Comparison of ENCODE assay signal across 8 cellular contexts in the genomic region with DNA sequence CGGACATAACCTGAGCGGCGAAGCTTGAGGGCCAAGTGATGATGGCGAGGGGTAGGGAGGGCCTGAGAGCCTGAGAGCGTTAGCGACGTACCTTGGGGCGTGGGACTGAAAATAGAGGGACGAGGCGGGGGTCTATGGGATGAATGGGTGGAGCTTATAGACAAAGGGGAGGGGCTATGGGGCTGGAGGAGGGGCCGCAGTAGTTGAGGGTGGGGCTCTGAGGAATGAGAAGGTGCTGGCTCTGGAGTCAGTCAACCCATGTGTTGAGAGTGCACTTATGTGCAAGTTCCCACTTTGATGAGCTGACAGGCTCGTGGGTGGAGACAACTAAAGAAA. TPM values are rescaled to one million over a fixed set of nuclear protein-coding genes. Genes with fewer than 3 reads are reported as not detected.
DNase-seq lines count a peak whose midpoint lies in the region; TF ChIP-seq lines count a peak whose summit lies in the region.

No MANE protein-coding gene starts in this region.

- no peak overlapping the region for H2BK15ac ChIP-seq in H9 (ENCODE audit: low read depth, low read length)

- no peak overlapping the region for H3K9ac ChIP-seq in H9 (ENCODE audit: extremely low read depth, insufficient read length, low read length)

- H3K27ac ChIP-seq in H9 (ENCODE audit: insufficient read length, low read depth, low read length) (no peak overlapping the region), transverse colon (peak overlapping the region; percentile 87 to 92 (median 90))

- peak overlapping the region; percentile 63 for H3K4me2 ChIP-seq in H9 (ENCODE audit: insufficient read depth, insufficient read length, low read length)

- H2AK5ac ChIP-seq in H9 (ENCODE audit: insufficient read length, low read length), result no peak overlapping the region

- no peaks in the 10 kb centered on the region for H3K79me1 ChIP-seq in H9 (ENCODE audit: insufficient read depth, low read depth, low read length, poor library complexity, severe bottlenecking)

- peaks cover 4 to 28% (median 7%) of the 10 kb centered on the region in 3 experiments for H3K36me3 Mint-ChIP-seq in H9 (ENCODE audit: insufficient read depth in 1 of 3, low read depth in 3 of 3)
- peaks cover 32% of the 10 kb centered on the region for H3K36me3 Mint-ChIP-seq in activated T-cell treated with anti-CD3 and anti-CD28 coated beads, Interleukin-2, amount 50 U/mL, for 24 hours (ENCODE audit: low read depth)

- TF ChIP-seq POLR2A in transverse colon (IDR thresholded peaks at IDR 0.05), result no peak

- peak overlapping the region; percentile 87 to 91 for H3K4me3 Mint-ChIP-seq in H9
- peak overlapping the region; percentile 83 for H3K4me3 Mint-ChIP-seq in activated T-cell treated with anti-CD3 and anti-CD28 coated beads, Interleukin-2, amount 50 U/mL, for 24 hours

- no peak overlapping the region for H3K4ac ChIP-seq in H9 (ENCODE audit: low read depth, low read length)

- peaks cover 5 to 6% of the 10 kb centered on the region in 2 experiments for H3K4me1 Mint-ChIP-seq in H9
- H3K4me1 Mint-ChIP-seq in activated T-cell treated with anti-CD3 and anti-CD28 coated beads, Interleukin-2, amount 50 U/mL, for 24 hours (ENCODE audit: low read depth), result peaks cover 19% of the 10 kb centered on the region

- H3K4me1 ChIP-seq in H9 (ENCODE audit: insufficient read depth, low read length), result no peaks in the 10 kb centered on the region
- H3K4me1 ChIP-seq in neuron (ENCODE audit: insufficient read depth, low read length), result peaks cover 2% of the 10 kb centered on the region
- peaks cover 0 to 10% (median 4%) of the 10 kb centered on the region in 4 donors for H3K4me1 ChIP-seq in transverse colon

- H3K9me3 Mint-ChIP-seq in H9, result peaks cover 60 to 79% of the 10 kb centered on the region in 2 experiments
- no peaks in the 10 kb centered on the region for H3K9me3 Mint-ChIP-seq in activated T-cell treated with anti-CD3 and anti-CD28 coated beads, Interleukin-2, amount 50 U/mL, for 24 hours

- no peak overlapping the region for H3K23ac ChIP-seq in H9 (ENCODE audit: insufficient read length, low read depth, low read length)

- no peak for TF ChIP-seq EP300 in transverse colon (IDR thresholded peaks at IDR 0.05; ENCODE audit: low read depth)

- no CpG with 5 or more reads among the region's 12 CpGs for WGBS in H9 (ENCODE audit: extremely low coverage, insufficient read length, low lambda C conversion rate)
- WGBS in transverse colon (ENCODE audit: low coverage in 1 of 2), 2 donors, result 0 to 34% methylated on average over 1 to 12 of the region's 12 CpGs

- H2BK5ac ChIP-seq in H9 (ENCODE audit: insufficient read length, low read length), result no peak overlapping the region

- H2BK20ac ChIP-seq in H9 (ENCODE audit: low read depth, low read length, poor library complexity, severe bottlenecking), result no peak overlapping the region

- H2BK12ac ChIP-seq in H9 (ENCODE audit: insufficient read length, low read depth, low read length), result no peak overlapping the region

- H3K36me3 ChIP-seq in neuron (ENCODE audit: insufficient read depth, low read length), result peaks cover 2% of the 10 kb centered on the region
- H3K36me3 ChIP-seq in transverse colon, result no peaks in the 10 kb centered on the region

- no peaks in the 10 kb centered on the region for H3K27me3 Mint-ChIP-seq in H9 (ENCODE audit: low read depth)
- peaks cover 2% of the 10 kb centered on the region for H3K27me3 Mint-ChIP-seq in activated T-cell treated with anti-CD3 and anti-CD28 coated beads, Interleukin-2, amount 50 U/mL, for 24 hours

- no peak overlapping the region for H4K91ac ChIP-seq in H9 (ENCODE audit: insufficient read length, low read depth, low read length)

- no peaks in the 10 kb centered on the region for H3K79me2 ChIP-seq in H9 (ENCODE audit: insufficient read depth, low read length)

- in situ Hi-C loops in transverse colon (cut with MboI; ENCODE audit: low pct_ligation_motif_present in 1 of 4, low pct_unique_long_range_greater_than_20kb in 1 of 4, low sequenced_read_pairs in 3 of 4), result no loop called here

- H4K8ac ChIP-seq in H9 (replicated peaks; ENCODE audit: insufficient read length, low read depth, low read length), result no peak overlapping the region

- intact Hi-C loops in transverse colon (cut with DNase I; ENCODE audit: low total_unique reads), result no loop called here

- DNase-seq in GM12864 (ENCODE audit: low read depth) (peak; percentile 26), H9 (no peak), NCI-H1105 treated with DMSO at 0.1 percent for 48 hours (lab: John Stamatoyannopoulos, UW) (peak; percentile 39), fibroblast of gingiva (ENCODE audit: low read depth) (peak; percentile 2), transverse colon (peak; percentile 61), T1000 (lab: John Stamatoyannopoulos, UW) (no peak)
- no peak for DNase-seq in activated T-cell treated with anti-CD3 and anti-CD28 coated beads, Interleukin-2, amount 50 U/mL, for 24 hours

- no peak overlapping the region for H3T11ph ChIP-seq in H9 (ENCODE audit: low read length)

- no peak for TF ChIP-seq CTCF in GM12864 (IDR thresholded peaks at IDR 0.05; ENCODE audit: low read depth, low read length, missing control alignments)
- no peak for TF ChIP-seq CTCF in H9 (conservative IDR thresholded peaks at IDR 0.05)
- no peak for TF ChIP-seq CTCF in transverse colon (IDR thresholded peaks at IDR 0.05)

- peak overlapping the region; percentile 26 for H3K18ac ChIP-seq in H9 (ENCODE audit: insufficient read length, low read depth, low read length)

- H4K20me1 ChIP-seq in H9 (ENCODE audit: control insufficient read depth, insufficient read depth, insufficient read length), result no peaks in the 10 kb centered on the region

- no peak overlapping the region for H2BK120ac ChIP-seq in H9 (ENCODE audit: low read depth, low read length, poor library complexity, severe bottlenecking)

- H3K14ac ChIP-seq in H9 (ENCODE audit: insufficient read depth, low read length), result no peak overlapping the region; the same call in 1 of the 2 replicates

- H3K27ac Mint-ChIP-seq in H9, result peak overlapping the region; percentile 92 to 98 (median 94); a peak in 5 of 7 replicates
- peak overlapping the region; percentile 98 for H3K27ac Mint-ChIP-seq in activated T-cell treated with anti-CD3 and anti-CD28 coated beads, Interleukin-2, amount 50 U/mL, for 24 hours

- peak overlapping the region; percentile 60 for H3K4me3 ChIP-seq in GM12864 (ENCODE audit: low read depth, low read length)
- H3K4me3 ChIP-seq in neuron (ENCODE audit: low read length), result peak overlapping the region; percentile 80
- H3K4me3 ChIP-seq in transverse colon, result peak overlapping the region; percentile 49 to 73 (median 58)

- no peak overlapping the region for H3K56ac ChIP-seq in H9 (ENCODE audit: insufficient read length, low read depth, low read length)

- H3K9me3 ChIP-seq in H9 (ENCODE audit: control insufficient read depth, low read depth, low read length), result peaks cover 18% of the 10 kb centered on the region
- no peaks in the 10 kb centered on the region for H3K9me3 ChIP-seq in neuron (ENCODE audit: low read length)
- no peaks in the 10 kb centered on the region for H3K9me3 ChIP-seq in transverse colon

- H4K5ac ChIP-seq in H9 (ENCODE audit: insufficient read length, low read depth, low read length), result no peak overlapping the region

- no peaks in the 10 kb centered on the region for H3K23me2 ChIP-seq in H9 (ENCODE audit: insufficient read length, low read depth, low read length, poor library complexity, severe bottlenecking)

- H2AFZ ChIP-seq in H9 (ENCODE audit: low read length), result no peak overlapping the region
- peak overlapping the region; percentile 80 for H2AFZ ChIP-seq in neuron (ENCODE audit: low read depth, low read length)

- no peaks in the 10 kb centered on the region for H3K27me3 ChIP-seq in H9 (ENCODE audit: insufficient read depth, low read length)
- no peaks in the 10 kb centered on the region for H3K27me3 ChIP-seq in neuron (ENCODE audit: insufficient read depth, low read length)
- H3K27me3 ChIP-seq in transverse colon, result no peaks in the 10 kb centered on the region

RNA-seq across cellular contexts. Expression of gene TBC1D25, which starts 0.5 kb away (rescaled TPM):
- total RNA-seq in H9 (2021), result 9.6 and 10.2 TPM in 2 replicates
- 10 to 100 TPM in 3 of 4 donors, 1 to 10 TPM in 1; 8.1 to 27.7 (median 13.3) TPM for total RNA-seq in transverse colon

RNA-seq across cellular contexts. Expression of gene EBP, which starts 18.4 kb away (rescaled TPM):
- total RNA-seq in H9 (2021) (117 and 124 TPM in 2 replicates), transverse colon (10 to 100 TPM; 19.9 to 88.7 (median 67.6) TPM)

RNA-seq across cellular contexts. Expression of gene PORCN, which starts 31.2 kb away (rescaled TPM):
- total RNA-seq in H9 (2021), result 12.6 and 13.2 TPM in 2 replicates
- total RNA-seq in transverse colon, result 10 to 100 TPM in 1 of 4 donors, 1 to 10 TPM in 3; 1.5 to 10.1 (median 8.2) TPM

RNA-seq across cellular contexts. Expression of gene RBM3, which starts 34.3 kb away (rescaled TPM):
- total RNA-seq in H9 (2021) (259 and 264 TPM in 2 replicates), transverse colon (100 to 1,000 TPM in 3 of 4 donors, 10 to 100 TPM in 1; 65.7 to 157 (median 127) TPM)

RNA-seq across cellular contexts. Expression of gene WDR13, which starts 57.3 kb away (rescaled TPM):
- 29.4 and 30.0 TPM in 2 replicates for total RNA-seq in H9 (2021)
- total RNA-seq in transverse colon, result 100 to 1,000 TPM in 3 of 4 donors, 10 to 100 TPM in 1; 96.5 to 238 (median 184) TPM

Comparison
In these comparisons a context has a peak if more than half of its experiments do, and no peak if none do; other contexts are left out.
1. DNase-seq: peak in GM12864 (single experiment), NCI-H1105 treated with DMSO at 0.1 percent for 48 hours (single experiment), fibroblast of gingiva (single experiment) and transverse colon (single experiment); none in H9 (single experiment), activated T-cell treated with anti-CD3 and anti-CD28 coated beads, Interleukin-2, amount 50 U/mL, for 24 hours (single experiment) and T1000 (single experiment).
2. Peak in every context shown above with its lines, with median percentiles within 50 percentile points of each other: H3K4me3 ChIP-seq.